Comparison of ENCODE assay signal across 3 cellular contexts in the genomic region with DNA sequence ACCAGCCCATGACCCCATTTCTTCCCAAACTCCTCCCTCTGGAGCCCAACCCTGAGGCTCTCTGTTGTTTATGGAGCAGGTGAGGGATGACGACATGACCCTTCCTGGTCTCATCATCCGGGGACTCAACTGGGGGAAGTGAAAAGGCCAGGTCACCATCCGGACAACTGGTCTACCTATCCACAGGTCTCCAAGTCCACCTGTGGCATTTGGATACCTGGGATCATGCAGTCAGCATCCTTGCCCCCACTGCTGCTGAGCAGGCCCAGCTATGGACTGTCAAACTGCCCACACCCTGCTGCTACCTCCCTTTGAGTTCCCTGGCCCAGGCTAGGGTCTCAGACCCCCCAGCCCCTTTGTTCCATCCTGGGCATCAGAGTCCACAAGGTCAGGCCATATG.
TF ChIP-seq lines count a peak whose summit lies in the region.

No MANE protein-coding gene starts in this region.

TF ChIP-seq in IMR-90, 13 proteins besides CTCF, POLR2A, EP300 and RAD21:
- TF ChIP-seq RCOR1 (IDR thresholded peaks at IDR 0.05; ENCODE audit: insufficient replicate concordance, low read length) (no peak), BHLHE40 (IDR thresholded peaks at IDR 0.05; ENCODE audit: low read depth, low read length) (no peak), NFE2L2 (IDR thresholded peaks at IDR 0.05; ENCODE audit: low read depth, low read length) (no peak), MAFK (IDR thresholded peaks at IDR 0.05; ENCODE audit: low read depth, low read length) (no peak), CHD1 (IDR thresholded peaks at IDR 0.05; ENCODE audit: low read depth, low read length) (no peak), SMC3 (IDR thresholded peaks at IDR 0.05; ENCODE audit: low read depth, low read length) (no peak), CEBPB (IDR thresholded peaks at IDR 0.05; ENCODE audit: low read depth, low read length) (no peak), RFX5 (IDR thresholded peaks at IDR 0.05; ENCODE audit: low read depth, low read length) (no peak), FOS (IDR thresholded peaks at IDR 0.05; ENCODE audit: low read depth, low read length) (no peak), MAZ (IDR thresholded peaks at IDR 0.05; ENCODE audit: borderline replicate concordance, low read depth, low read length) (no peak), MXI1 (IDR thresholded peaks at IDR 0.05; ENCODE audit: borderline replicate concordance, low read depth, low read length) (no peak)
- TF ChIP-seq, protein P1, sequence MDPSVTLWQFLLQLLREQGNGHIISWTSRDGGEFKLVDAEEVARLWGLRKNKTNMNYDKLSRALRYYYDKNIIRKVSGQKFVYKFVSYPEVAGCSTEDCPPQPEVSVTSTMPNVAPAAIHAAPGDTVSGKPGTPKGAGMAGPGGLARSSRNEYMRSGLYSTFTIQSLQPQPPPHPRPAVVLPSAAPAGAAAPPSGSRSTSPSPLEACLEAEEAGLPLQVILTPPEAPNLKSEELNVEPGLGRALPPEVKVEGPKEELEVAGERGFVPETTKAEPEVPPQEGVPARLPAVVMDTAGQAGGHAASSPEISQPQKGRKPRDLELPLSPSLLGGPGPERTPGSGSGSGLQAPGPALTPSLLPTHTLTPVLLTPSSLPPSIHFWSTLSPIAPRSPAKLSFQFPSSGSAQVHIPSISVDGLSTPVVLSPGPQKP (IDR thresholded peaks at IDR 0.05; ENCODE audit: borderline replicate concordance, low read depth, low read length): no peak
- TF ChIP-seq, protein P2, sequence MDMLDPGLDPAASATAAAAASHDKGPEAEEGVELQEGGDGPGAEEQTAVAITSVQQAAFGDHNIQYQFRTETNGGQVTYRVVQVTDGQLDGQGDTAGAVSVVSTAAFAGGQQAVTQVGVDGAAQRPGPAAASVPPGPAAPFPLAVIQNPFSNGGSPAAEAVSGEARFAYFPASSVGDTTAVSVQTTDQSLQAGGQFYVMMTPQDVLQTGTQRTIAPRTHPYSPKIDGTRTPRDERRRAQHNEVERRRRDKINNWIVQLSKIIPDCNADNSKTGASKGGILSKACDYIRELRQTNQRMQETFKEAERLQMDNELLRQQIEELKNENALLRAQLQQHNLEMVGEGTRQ (IDR thresholded peaks at IDR 0.05; ENCODE audit: low read depth, low read length): no peak

TF ChIP-seq in H1, 55 proteins besides CTCF, POLR2A, EP300 and RAD21:
- TF ChIP-seq POLR2AphosphoS5 (IDR thresholded peaks at IDR 0.05; ENCODE audit: low read depth, low read length) (no peak), CHD2 (IDR thresholded peaks at IDR 0.05; ENCODE audit: low read length) (no peak), HDAC2 (IDR thresholded peaks at IDR 0.05; ENCODE audit: borderline replicate concordance in 1 of 2, low read depth in 2 of 2, low read length in 2 of 2) (no peak), TBP (IDR thresholded peaks at IDR 0.05; ENCODE audit: low read depth, low read length) (no peak), SAP30 (IDR thresholded peaks at IDR 0.05; ENCODE audit: insufficient read depth, insufficient replicate concordance, low read length) (no peak), RBBP5 (IDR thresholded peaks at IDR 0.05; ENCODE audit: borderline replicate concordance, low read depth, low read length) (no peak), JUN (IDR thresholded peaks at IDR 0.05; ENCODE audit: low read depth, low read length) (no peak), TAF7 (optimal IDR thresholded peaks at IDR 0.05; ENCODE audit: borderline replicate concordance, low read depth, low read length) (no peak), TCF12 (IDR thresholded peaks at IDR 0.05; ENCODE audit: low read depth, low read length) (no peak), YY1 (IDR thresholded peaks at IDR 0.05; ENCODE audit: low read depth, low read length) (no peak)

TF ChIP-seq in neural cell, 6 proteins besides CTCF, POLR2A, EP300 and RAD21:
- no peak for TF ChIP-seq MXI1 (conservative IDR thresholded peaks at IDR 0.05; ENCODE audit: poor library complexity, severe bottlenecking)
- TF ChIP-seq, protein P3, sequence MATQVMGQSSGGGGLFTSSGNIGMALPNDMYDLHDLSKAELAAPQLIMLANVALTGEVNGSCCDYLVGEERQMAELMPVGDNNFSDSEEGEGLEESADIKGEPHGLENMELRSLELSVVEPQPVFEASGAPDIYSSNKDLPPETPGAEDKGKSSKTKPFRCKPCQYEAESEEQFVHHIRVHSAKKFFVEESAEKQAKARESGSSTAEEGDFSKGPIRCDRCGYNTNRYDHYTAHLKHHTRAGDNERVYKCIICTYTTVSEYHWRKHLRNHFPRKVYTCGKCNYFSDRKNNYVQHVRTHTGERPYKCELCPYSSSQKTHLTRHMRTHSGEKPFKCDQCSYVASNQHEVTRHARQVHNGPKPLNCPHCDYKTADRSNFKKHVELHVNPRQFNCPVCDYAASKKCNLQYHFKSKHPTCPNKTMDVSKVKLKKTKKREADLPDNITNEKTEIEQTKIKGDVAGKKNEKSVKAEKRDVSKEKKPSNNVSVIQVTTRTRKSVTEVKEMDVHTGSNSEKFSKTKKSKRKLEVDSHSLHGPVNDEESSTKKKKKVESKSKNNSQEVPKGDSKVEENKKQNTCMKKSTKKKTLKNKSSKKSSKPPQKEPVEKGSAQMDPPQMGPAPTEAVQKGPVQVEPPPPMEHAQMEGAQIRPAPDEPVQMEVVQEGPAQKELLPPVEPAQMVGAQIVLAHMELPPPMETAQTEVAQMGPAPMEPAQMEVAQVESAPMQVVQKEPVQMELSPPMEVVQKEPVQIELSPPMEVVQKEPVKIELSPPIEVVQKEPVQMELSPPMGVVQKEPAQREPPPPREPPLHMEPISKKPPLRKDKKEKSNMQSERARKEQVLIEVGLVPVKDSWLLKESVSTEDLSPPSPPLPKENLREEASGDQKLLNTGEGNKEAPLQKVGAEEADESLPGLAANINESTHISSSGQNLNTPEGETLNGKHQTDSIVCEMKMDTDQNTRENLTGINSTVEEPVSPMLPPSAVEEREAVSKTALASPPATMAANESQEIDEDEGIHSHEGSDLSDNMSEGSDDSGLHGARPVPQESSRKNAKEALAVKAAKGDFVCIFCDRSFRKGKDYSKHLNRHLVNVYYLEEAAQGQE (IDR thresholded peaks at IDR 0.05; ENCODE audit: borderline replicate concordance): peak; percentile 10
